Comparison of ENCODE assay signal across 24 cellular contexts in the genomic region with DNA sequence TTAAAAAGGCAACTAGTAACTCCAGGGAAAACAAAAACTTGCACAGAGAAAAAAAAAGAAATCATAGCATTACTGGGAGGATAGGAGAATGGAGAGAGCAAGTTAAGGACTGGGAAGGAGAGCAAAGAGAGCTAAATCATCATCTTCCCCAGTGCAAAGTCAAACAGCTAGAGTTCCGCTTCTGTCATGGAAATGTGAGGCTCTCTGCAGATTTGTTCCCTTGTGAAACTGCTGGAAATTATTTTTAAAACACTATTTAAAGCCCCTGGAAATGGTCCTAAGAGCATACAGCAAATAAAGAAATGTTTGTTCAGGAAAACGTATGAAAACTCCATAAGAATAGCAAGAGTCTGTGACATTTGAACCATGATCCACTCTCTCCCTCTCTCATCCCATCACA.
DNase-seq lines count a peak whose midpoint lies in the region; TF ChIP-seq lines count a peak whose summit lies in the region.
"Had no signal": no experiment of that assay in that cellular context is flagged by ENCODE, and none has a peak within 500 bp of the region (broad histone marks: within the 10 kb centered on the region; RNA-seq: fewer than 3 reads in every experiment).

No MANE protein-coding gene starts in this region.

- peaks cover 0 to 4% (median 0%) of the 10 kb centered on the region in 45 donors for H3K27me3 ChIP-seq in dorsolateral prefrontal cortex
- H3K27me3 ChIP-seq: BE2C, BLaER1 had no signal

- TF ChIP-seq CTCF in dorsolateral prefrontal cortex (IDR thresholded peaks at IDR 0.05 in 54 of 56, conservative IDR thresholded peaks at IDR 0.05 in 2 of 56; ENCODE audit: low read depth in 1 of 56, partially characterized antibody in 56 of 56), result no peak

- H3K4me3 ChIP-seq in dorsolateral prefrontal cortex, result no peak overlapping the region
- H3K4me3 ChIP-seq: BLaER1, GM12878 had no signal

- peak; percentile 29 for DNase-seq in MV-4-11 (lab: John Stamatoyannopoulos, UW)
- DNase-seq in medulla oblongata (ENCODE audit: extremely low spot score), result peak; percentile 59
- DNase-seq in superior temporal gyrus (ENCODE audit: extremely low spot score), result peak; percentile 28
- no peak for DNase-seq in NCI-H82 (lab: John Stamatoyannopoulos, UW)
- DNase-seq in dorsolateral prefrontal cortex, result no peak
- DNase-seq in glomerular visceral epithelial cell (ENCODE audit: extremely low spot score), result no peak
- DNase-seq in NCI-H345 treated with DMSO at 0.1 percent for 48 hours (lab: John Stamatoyannopoulos, UW; ENCODE audit: unreplicated experiment), result no peak
- DNase-seq: 8988T; ACHN; BE2C; C1 segment of cervical spinal cord; CD4-positive, alpha-beta memory T cell; CD4-positive, CD25-positive, alpha-beta regulatory T cell; CD8-positive, alpha-beta memory T cell; COR-L47; DMS 273 treated with DMSO at 0.1 percent for 48 hours; DMS153; DMS53; DMS79; DND-41; EL; GDM1 had no signal

- intact Hi-C loops in dorsolateral prefrontal cortex (cut with DNase I), result no loop called here

- H3K27ac ChIP-seq in dorsolateral prefrontal cortex, result peak overlapping the region in 16 of 59 donors; percentile 0 to 66 (median 29)
- H3K27ac ChIP-seq: BLaER1 had no signal

Comparison
In these comparisons a context has a peak if more than half of its experiments do, and no peak if none do; other contexts are left out.
1. DNase-seq: peak in MV-4-11 (single experiment), medulla oblongata (single experiment) and superior temporal gyrus (single experiment); none in NCI-H82 (single experiment), dorsolateral prefrontal cortex (0 of 10), glomerular visceral epithelial cell (single experiment) and NCI-H345 treated with DMSO at 0.1 percent for 48 hours (single experiment).